Comparison of ENCODE assay signal across 9 cellular contexts in the genomic region with DNA sequence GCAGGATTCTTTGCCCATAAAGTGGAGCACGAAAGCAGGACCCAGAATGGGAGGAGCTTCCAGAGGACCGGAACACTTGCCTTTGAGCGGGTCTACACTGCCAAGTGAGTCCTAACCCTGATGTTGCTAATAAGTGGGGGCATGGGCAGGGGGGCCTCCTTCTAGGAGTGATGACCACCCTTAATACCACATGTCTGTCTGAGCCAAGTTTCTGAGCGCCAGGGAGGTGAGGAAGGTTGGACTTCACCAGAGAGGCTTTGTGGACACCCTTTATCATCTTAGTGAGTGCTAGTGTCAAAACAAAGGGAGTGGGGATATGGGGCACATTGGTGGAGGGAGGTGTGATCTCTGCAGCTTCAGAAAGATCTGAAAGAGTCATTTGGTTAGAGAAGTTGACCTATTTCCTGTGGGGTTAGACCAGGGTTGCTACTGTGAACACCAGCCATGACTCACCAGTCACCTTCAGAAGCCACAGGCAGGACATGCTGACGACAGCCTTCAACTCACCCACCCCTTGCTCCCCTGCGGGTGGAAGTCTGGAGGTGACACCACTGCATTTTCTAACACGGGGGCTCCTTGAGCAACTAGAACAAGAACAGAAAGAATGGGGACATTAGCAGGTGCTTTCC. TPM values are rescaled to one million over a fixed set of nuclear protein-coding genes. Genes with fewer than 3 reads are reported as not detected.
A peak's percentile ranks its signal among the peaks of the same experiment; 100 is the strongest.
DNase-seq lines count a peak whose midpoint lies in the region; ATAC-seq, FAIRE-seq and TF ChIP-seq lines count a peak whose summit lies in the region.
"Had no signal": no experiment of that assay in that cellular context is flagged by ENCODE, and none has a peak within 500 bp of the region (broad histone marks: within the 10 kb centered on the region; RNA-seq: fewer than 3 reads in every experiment).

No MANE protein-coding gene starts in this region.

- ATAC-seq in GM18517 (IDR thresholded peaks at IDR 0.05; ENCODE audit: unreplicated experiment) (peak; percentile 94), HG02884 (IDR thresholded peaks at IDR 0.05; ENCODE audit: unreplicated experiment) (peak; percentile 85)

- H3K9me3 ChIP-seq in kidney (ENCODE audit: control insufficient read depth in 1 of 2, low read length in 2 of 2): no peaks in the 10 kb centered on the region

- FAIRE-seq in kidney (lab: Jason Lieb, UNC): no peak

- no peaks in the 10 kb centered on the region for H3K36me3 ChIP-seq in kidney (ENCODE audit: control insufficient read depth in 1 of 2, insufficient read depth in 2 of 2, low read length in 2 of 2)

- no peak overlapping the region for H3K4me3 ChIP-seq in kidney (ENCODE audit: low read length in 2 of 2)

- intact Hi-C loops in kidney (cut with DNase I): no loop called here

- DNase-seq in OCI-M1 (lab: John Stamatoyannopoulos, UW) (peak; percentile 1), kidney (no peak), NCI-H82 (lab: John Stamatoyannopoulos, UW) (no peak), DMS153 (lab: John Stamatoyannopoulos, UW) (no peak)
- DNase-seq in activated T-helper 1 cell treated with anti-CD3 and anti-CD28 coated beads, Interleukin-2, amount 50 U/mL, for 16 hours (ENCODE audit: low read depth in 1 of 2, low spot score in 1 of 2): peak; percentile 61 to 74
- peak; percentile 68 to 84 for DNase-seq in stimulated activated CD8-positive, alpha-beta memory T cell treated with anti-CD3 and anti-CD28 coated beads, Interleukin-15, amount 100 ng/mL, for 4 hours (ENCODE audit: low read depth in 2 of 2)

- H3K27ac ChIP-seq in kidney (ENCODE audit: low read depth in 2 of 2, low read length in 2 of 2): peak overlapping the region; percentile 2 to 25
- H3K27ac ChIP-seq: VCaP had no signal

- peaks cover 16 to 19% of the 10 kb centered on the region in 2 donors for H3K4me1 ChIP-seq in kidney (ENCODE audit: control insufficient read depth in 1 of 2, insufficient read depth in 1 of 2, low read depth in 1 of 2, low read length in 2 of 2)

- no peak overlapping the region for H3K9ac ChIP-seq in kidney (ENCODE audit: low read length in 2 of 2)

- no peak for TF ChIP-seq CTCF in kidney (IDR thresholded peaks at IDR 0.05; ENCODE audit: borderline replicate concordance, extremely low read depth, insufficient read depth)

RNA-seq across cellular contexts. Expression of gene ALOX5AP, which starts 8.8 kb away (rescaled TPM):
- 25.0 TPM for total RNA-seq in kidney
- polyA plus RNA-seq in kidney (ENCODE audit: insufficient read depth, low read depth, low replicate concordance): 15.4 TPM

Comparison
In these comparisons a context has a peak if more than half of its experiments do, and no peak if none do; other contexts are left out.
1. DNase-seq: peak in OCI-M1 (single experiment), activated T-helper 1 cell treated with anti-CD3 and anti-CD28 coated beads, Interleukin-2, amount 50 U/mL, for 16 hours (2 of 2) and stimulated activated CD8-positive, alpha-beta memory T cell treated with anti-CD3 and anti-CD28 coated beads, Interleukin-15, amount 100 ng/mL, for 4 hours (2 of 2); none in kidney (single experiment), NCI-H82 (single experiment) and DMS153 (single experiment).